1 cellular context compared by ENCODE assay signal in the genomic region with DNA sequence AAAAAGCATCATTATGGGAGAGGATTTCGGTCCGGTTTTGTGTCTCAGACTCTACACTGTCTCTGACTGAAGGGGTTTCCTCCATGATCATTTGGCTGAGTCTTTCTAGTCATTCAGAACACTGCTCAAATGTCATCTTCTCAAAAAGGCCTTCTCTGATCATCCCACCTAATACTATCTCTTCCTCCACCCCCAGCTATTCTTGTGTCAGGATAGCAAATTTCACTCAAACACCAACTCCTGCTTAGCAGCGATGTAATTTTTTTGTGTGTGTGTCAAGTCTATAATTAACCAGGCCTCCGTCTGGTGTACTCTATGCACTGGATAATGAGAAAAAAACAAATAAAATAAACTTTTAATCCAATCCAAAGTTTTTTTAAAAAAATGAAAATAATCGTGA.
TF ChIP-seq lines count a peak whose summit lies in the region.

No MANE protein-coding gene starts in this region.

TF ChIP-seq in SK-N-SH, 30 proteins besides CTCF, POLR2A, EP300 and RAD21 (continued from another document):
- no peak for TF ChIP-seq REST (IDR thresholded peaks at IDR 0.05; ENCODE audit: low read depth, low read length)
- TF ChIP-seq USF1 (IDR thresholded peaks at IDR 0.05; ENCODE audit: borderline replicate concordance, low read depth): no peak
- no peak for TF ChIP-seq NFIC (IDR thresholded peaks at IDR 0.05; ENCODE audit: borderline replicate concordance)
- TF ChIP-seq MXI1 (IDR thresholded peaks at IDR 0.05; ENCODE audit: low read depth, low read length): no peak
- TF ChIP-seq YY1 (IDR thresholded peaks at IDR 0.05; ENCODE audit: low read depth): no peak
- TF ChIP-seq SMC3 (IDR thresholded peaks at IDR 0.05; ENCODE audit: low read depth, low read length): no peak
- TF ChIP-seq GABPA (IDR thresholded peaks at IDR 0.05; ENCODE audit: low read depth): no peak
- TF ChIP-seq IRF3 (IDR thresholded peaks at IDR 0.05; ENCODE audit: low read depth, low read length): no peak
- no peak for TF ChIP-seq FOXJ3 (CRISPR knock-in tag; IDR thresholded peaks at IDR 0.05)
- no peak for TF ChIP-seq RCOR1 (IDR thresholded peaks at IDR 0.05; ENCODE audit: low read length)
